ENCODE assay signal across 1 cellular context in genomic region chr15:92942706-92943105, GRCh38.
TF ChIP-seq lines count a peak whose summit lies in the region.

No MANE protein-coding gene starts in this region.

TF ChIP-seq in WTC11, 78 proteins besides CTCF, POLR2A, EP300 and RAD21 (continued from another document):
- TF ChIP-seq AFF4 (CRISPR knock-in tag; IDR thresholded peaks at IDR 0.05; ENCODE audit: borderline replicate concordance) (no peak), ZNF121 (CRISPR knock-in tag; IDR thresholded peaks at IDR 0.05) (no peak), E2F5 (CRISPR knock-in tag; IDR thresholded peaks at IDR 0.05) (no peak), CREB1 (CRISPR knock-in tag; IDR thresholded peaks at IDR 0.05) (no peak), ELF4 (CRISPR knock-in tag; IDR thresholded peaks at IDR 0.05; ENCODE audit: low read depth) (no peak), ERG (CRISPR knock-in tag; IDR thresholded peaks at IDR 0.05) (no peak), GRHL2 (CRISPR knock-in tag; IDR thresholded peaks at IDR 0.05; ENCODE audit: insufficient replicate concordance, severe bottlenecking) (no peak), JAZF1 (CRISPR knock-in tag; IDR thresholded peaks at IDR 0.05) (no peak)
